Comparison of ENCODE assay signal across 17 cellular contexts in the genomic region with DNA sequence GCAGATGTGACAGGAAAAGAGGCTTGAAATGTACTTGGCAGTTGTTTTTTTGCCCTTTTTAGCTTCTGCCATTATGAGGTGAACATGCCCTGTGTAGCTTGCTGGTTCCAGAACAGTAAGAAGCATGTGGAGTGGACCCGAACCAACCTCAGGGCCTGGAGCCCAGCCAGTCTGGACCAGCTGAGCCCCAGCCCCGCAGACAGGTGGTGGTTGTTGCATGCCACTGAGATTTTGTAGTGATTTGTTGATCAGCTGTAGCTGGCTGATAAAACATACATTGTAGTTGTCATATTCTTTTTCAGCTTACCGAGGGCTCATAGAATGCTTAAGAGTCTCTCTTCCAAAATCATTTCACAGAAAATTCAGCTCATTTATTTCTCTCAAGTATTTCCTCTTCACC.
DNase-seq lines count a peak whose midpoint lies in the region; ATAC-seq, FAIRE-seq and TF ChIP-seq lines count a peak whose summit lies in the region.
"Had no signal": no experiment of that assay in that cellular context is flagged by ENCODE, and none has a peak within 500 bp of the region (broad histone marks: within the 10 kb centered on the region; RNA-seq: fewer than 3 reads in every experiment).

No MANE protein-coding gene starts in this region.

- no peak overlapping the region for H2AFZ ChIP-seq in OCI-LY1 (ENCODE audit: low read length)

- no peaks in the 10 kb centered on the region for H3F3A ChIP-seq in OCI-LY1 (ENCODE audit: insufficient read depth, low read length)

- H3K4me2 ChIP-seq in OCI-LY1 (ENCODE audit: low read length), result peak overlapping the region; percentile 23; the same call in 1 of the 2 replicates
- H3K4me2 ChIP-seq: BLaER1 had no signal

- H3K4me1 ChIP-seq in OCI-LY1 (ENCODE audit: insufficient read depth, low read length, severe bottlenecking), result peaks cover 46% of the 10 kb centered on the region
- H3K4me1 ChIP-seq in kidney (ENCODE audit: control insufficient read depth in 1 of 2, insufficient read depth in 1 of 2, low read depth in 1 of 2, low read length in 2 of 2), result no peaks in the 10 kb centered on the region
- H3K4me1 ChIP-seq: BLaER1, Caco-2 had no signal

- H3K4me3 ChIP-seq in OCI-LY1 (ENCODE audit: low read depth, low read length, poor library complexity, severe bottlenecking) (no peak overlapping the region), kidney (ENCODE audit: low read length in 2 of 2) (no peak overlapping the region)
- H3K4me3 ChIP-seq: BLaER1 had no signal

- H3K36me3 ChIP-seq in OCI-LY1 (ENCODE audit: insufficient read depth, low read length), result no peaks in the 10 kb centered on the region
- H3K36me3 ChIP-seq in kidney (ENCODE audit: control insufficient read depth in 1 of 2, insufficient read depth in 2 of 2, low read length in 2 of 2), result no peaks in the 10 kb centered on the region
- H3K36me3 ChIP-seq: BLaER1 had no signal

- ATAC-seq in esophagus mucosa, result no peak
- ATAC-seq: HepG2 had no signal

- DNase-seq in NCI-H2029 treated with DMSO at 0.1 percent for 48 hours (lab: John Stamatoyannopoulos, UW) (peak; percentile 61), NCI-H2029 (lab: John Stamatoyannopoulos, UW) (no peak), myocyte (ENCODE audit: low read depth) (peak; percentile 30), kidney (no peak), NCI-H2171 treated with DMSO at 0.1 percent for 48 hours (lab: John Stamatoyannopoulos, UW) (no peak)
- DNase-seq: 8988T; AML-193; Caco-2; CD8-positive, alpha-beta memory T cell; DND-41; GF-D8; H7 had no signal

- no peak for FAIRE-seq in kidney (lab: Jason Lieb, UNC)
- FAIRE-seq: HepG2, HTR-8/SVneo had no signal

- H3K79me2 ChIP-seq in OCI-LY1 (ENCODE audit: insufficient read depth, low read length), result no peaks in the 10 kb centered on the region

- no peaks in the 10 kb centered on the region for H4K20me1 ChIP-seq in OCI-LY1 (ENCODE audit: insufficient read depth, low read length)
- H4K20me1 ChIP-seq: BLaER1 had no signal

- H3K27ac ChIP-seq in OCI-LY1 (ENCODE audit: low read depth, low read length, poor library complexity, severe bottlenecking) (peak overlapping the region; percentile 82), kidney (ENCODE audit: low read depth in 2 of 2, low read length in 2 of 2) (no peak overlapping the region)
- H3K27ac ChIP-seq: BLaER1 had no signal

- TF ChIP-seq CTCF in OCI-LY1 (IDR thresholded peaks at IDR 0.05; ENCODE audit: low read length), result no peak
- TF ChIP-seq CTCF in kidney (IDR thresholded peaks at IDR 0.05; ENCODE audit: borderline replicate concordance, extremely low read depth, insufficient read depth), result no peak

- no peaks in the 10 kb centered on the region for H3K9me2 ChIP-seq in OCI-LY1 (ENCODE audit: low read depth, low read length)

- 0 out of 2 replicates have a peak overlapping the region, but pooled peaks have one; percentile 19 for H3K9ac ChIP-seq in OCI-LY1 (ENCODE audit: low read length)
- H3K9ac ChIP-seq in kidney (ENCODE audit: low read length in 2 of 2), result no peak overlapping the region
- H3K9ac ChIP-seq: BLaER1 had no signal

- intact Hi-C loops in kidney (cut with DNase I), result no loop called here

- no peaks in the 10 kb centered on the region for H3K9me3 ChIP-seq in OCI-LY1 (ENCODE audit: low read length)
- H3K9me3 ChIP-seq in kidney (ENCODE audit: control insufficient read depth in 1 of 2, low read length in 2 of 2), result no peaks in the 10 kb centered on the region
- H3K9me3 ChIP-seq: BLaER1, Caco-2 had no signal

- no peaks in the 10 kb centered on the region for H3K27me3 ChIP-seq in OCI-LY1 (ENCODE audit: insufficient read depth, low read length)
- H3K27me3 ChIP-seq: BLaER1 had no signal

Comparison
In these comparisons a context has a peak if more than half of its experiments do, and no peak if none do; other contexts are left out.
1. DNase-seq: peak in NCI-H2029 treated with DMSO at 0.1 percent for 48 hours (single experiment) and myocyte (single experiment); none in NCI-H2029 (single experiment), kidney (single experiment) and NCI-H2171 treated with DMSO at 0.1 percent for 48 hours (single experiment).